ENCODE assay signal across 21 cellular contexts in genomic region chr12:19971881-19972280, GRCh38.
DNase-seq lines count a peak whose midpoint lies in the region; ATAC-seq and TF ChIP-seq lines count a peak whose summit lies in the region.
"Had no signal": no experiment of that assay in that cellular context is flagged by ENCODE, and none has a peak within 500 bp of the region (broad histone marks: within the 10 kb centered on the region; RNA-seq: fewer than 3 reads in every experiment).

No MANE protein-coding gene starts in this region.

- no peak overlapping the region for H3K4me3 ChIP-seq in lower leg skin (ENCODE audit: low read depth, poor library complexity, severe bottlenecking)
- H3K4me3 ChIP-seq: colonic mucosa, esophagus muscularis mucosa, testis had no signal

- H3K27ac Mint-ChIP-seq in glutamatergic neuron (ENCODE audit: unreplicated experiment) (peak overlapping the region; percentile 0), neural crest cell (ENCODE audit: unreplicated experiment) (peak overlapping the region; percentile 36), type B pancreatic cell (peak overlapping the region; percentile 95)
- H3K27ac Mint-ChIP-seq: activated CD4-positive, alpha-beta T cell treated with anti-CD3 and anti-CD28 coated beads for 36 hours; activated naive CD8-positive, alpha-beta T cell treated with anti-CD3 and anti-CD28 coated beads, Interleukin-2, amount 50 U/mL, for 24 hours; effector memory CD8-positive, alpha-beta T cell; T-helper 17 cell had no signal

- no peaks in the 10 kb centered on the region for H3K9me3 Mint-ChIP-seq in glutamatergic neuron (ENCODE audit: unreplicated experiment)
- H3K9me3 Mint-ChIP-seq in neural crest cell: no peaks in the 10 kb centered on the region
- peaks cover 5% of the 10 kb centered on the region for H3K9me3 Mint-ChIP-seq in type B pancreatic cell
- H3K9me3 Mint-ChIP-seq: activated naive CD8-positive, alpha-beta T cell treated with anti-CD3 and anti-CD28 coated beads, Interleukin-2, amount 50 U/mL, for 24 hours; effector memory CD8-positive, alpha-beta T cell had no signal

- intact Hi-C loops in lower leg skin (cut with DNase I; ENCODE audit: low total_unique reads): no loop called here

- DNase-seq in NCI-H460 (ENCODE audit: extremely low read depth, low read depth) (peak; percentile 59), glutamatergic neuron (no peak), neural crest cell (ENCODE audit: low read depth, low spot score) (no peak), type B pancreatic cell (ENCODE audit: extremely low spot score, unreplicated experiment) (no peak), lower leg skin (ENCODE audit: low spot score in 2 of 2) (no peak), islet precursor cell (no peak)
- DNase-seq: activated gamma-delta T cell; activated T-cell treated with anti-CD3 and anti-CD28 coated beads, Interleukin-2, amount 50 U/mL, for 1 hour; colonic mucosa; DMS79 treated with DMSO at 0.1 percent for 48 hours; effector memory CD8-positive, alpha-beta T cell; foreskin melanocyte; NCI-H1930; nucleus accumbens; SK-N-SH; T-helper 17 cell; testis had no signal

- no peaks in the 10 kb centered on the region for H3K36me3 Mint-ChIP-seq in glutamatergic neuron (ENCODE audit: unreplicated experiment)
- no peaks in the 10 kb centered on the region for H3K36me3 Mint-ChIP-seq in neural crest cell (ENCODE audit: low read depth)
- H3K36me3 Mint-ChIP-seq in type B pancreatic cell: peaks cover 9% of the 10 kb centered on the region

- H3K4me3 Mint-ChIP-seq in glutamatergic neuron (ENCODE audit: unreplicated experiment): no peak overlapping the region
- H3K4me3 Mint-ChIP-seq in neural crest cell: no peak overlapping the region
- peak overlapping the region; percentile 71 for H3K4me3 Mint-ChIP-seq in type B pancreatic cell
- H3K4me3 Mint-ChIP-seq: activated CD4-positive, alpha-beta T cell treated with anti-CD3 and anti-CD28 coated beads for 36 hours; activated naive CD8-positive, alpha-beta T cell treated with anti-CD3 and anti-CD28 coated beads, Interleukin-2, amount 50 U/mL, for 24 hours; effector memory CD8-positive, alpha-beta T cell; T-helper 17 cell had no signal

- no peak for TF ChIP-seq CTCF in glutamatergic neuron (IDR thresholded peaks at IDR 0.05; ENCODE audit: partially characterized antibody, unreplicated experiment)
- no peak for TF ChIP-seq CTCF in neural crest cell (conservative IDR thresholded peaks at IDR 0.05)
- no peak for TF ChIP-seq CTCF in type B pancreatic cell (conservative IDR thresholded peaks at IDR 0.05)
- TF ChIP-seq CTCF in lower leg skin (IDR thresholded peaks at IDR 0.05): no peak

- WGBS in lower leg skin, 2 donors: 44 to 63% methylated on average over 1 of the region's 1 CpG

- no peaks in the 10 kb centered on the region for H3K27me3 Mint-ChIP-seq in glutamatergic neuron (ENCODE audit: unreplicated experiment)
- no peaks in the 10 kb centered on the region for H3K27me3 Mint-ChIP-seq in neural crest cell (ENCODE audit: low read depth)
- peaks cover 6% of the 10 kb centered on the region for H3K27me3 Mint-ChIP-seq in type B pancreatic cell
- H3K27me3 Mint-ChIP-seq: activated CD4-positive, alpha-beta T cell treated with anti-CD3 and anti-CD28 coated beads for 36 hours; T-helper 17 cell had no signal

- no peak for TF ChIP-seq POLR2A in lower leg skin (IDR thresholded peaks at IDR 0.05)

- ATAC-seq in HG03159 (IDR thresholded peaks at IDR 0.05; ENCODE audit: unreplicated experiment): no peak
- ATAC-seq: effector memory CD8-positive, alpha-beta T cell; T-helper 17 cell had no signal

- peaks cover 32% of the 10 kb centered on the region for H3K4me1 Mint-ChIP-seq in glutamatergic neuron (ENCODE audit: low read depth, unreplicated experiment)
- peaks cover 41% of the 10 kb centered on the region for H3K4me1 Mint-ChIP-seq in neural crest cell
- peaks cover 37% of the 10 kb centered on the region for H3K4me1 Mint-ChIP-seq in type B pancreatic cell (ENCODE audit: unreplicated experiment)
- H3K4me1 Mint-ChIP-seq: activated CD4-positive, alpha-beta T cell treated with anti-CD3 and anti-CD28 coated beads for 36 hours; T-helper 17 cell had no signal

Comparison
In these comparisons a context has a peak if more than half of its experiments do, and no peak if none do; other contexts are left out.
1. H3K27ac Mint-ChIP-seq: peak in every context shown above with its lines; median percentile 95 in type B pancreatic cell; 36 in neural crest cell; 0 in glutamatergic neuron.